Comparison of ENCODE assay signal across 10 cellular contexts in the genomic region with DNA sequence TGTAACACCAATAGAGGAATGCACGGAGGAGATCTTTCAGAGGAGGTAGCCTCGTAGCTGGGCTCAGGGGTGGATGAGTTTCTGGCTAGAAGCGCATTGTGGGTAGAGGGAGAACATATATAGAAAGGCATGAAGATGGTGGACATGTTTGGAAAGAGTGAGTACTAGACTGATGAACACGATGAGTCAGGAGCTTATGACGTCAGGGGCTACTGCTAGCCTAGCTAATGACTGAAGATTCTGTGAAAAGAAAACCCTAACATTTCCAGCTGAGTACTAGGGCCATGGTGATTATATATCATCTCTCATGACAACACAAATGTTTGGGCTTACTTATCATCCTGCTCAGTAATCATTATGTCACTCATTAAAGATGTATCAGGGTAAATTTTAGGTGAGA. TPM values are rescaled to one million over a fixed set of nuclear protein-coding genes. Genes with fewer than 3 reads are reported as not detected.
DNase-seq lines count a peak whose midpoint lies in the region; ATAC-seq and TF ChIP-seq lines count a peak whose summit lies in the region.
"Had no signal": no experiment of that assay in that cellular context is flagged by ENCODE, and none has a peak within 500 bp of the region (broad histone marks: within the 10 kb centered on the region; RNA-seq: fewer than 3 reads in every experiment).

No MANE protein-coding gene starts in this region.

- H3K9me3 ChIP-seq in MG63: 0 out of 2 replicates have a peak, but pooled peaks cover 1% of the 10 kb centered on the region
- no peaks in the 10 kb centered on the region for H3K9me3 ChIP-seq in left lung

- H3K27me3 ChIP-seq in MG63: no peaks in the 10 kb centered on the region; the same call in 1 of the 2 replicates
- no peaks in the 10 kb centered on the region for H3K27me3 ChIP-seq in left lung

- H3K36me3 ChIP-seq in MG63: no peaks in the 10 kb centered on the region
- no peaks in the 10 kb centered on the region for H3K36me3 ChIP-seq in left lung

- H3K4me3 ChIP-seq in MG63 (no peak overlapping the region), left lung (no peak overlapping the region)

- TF ChIP-seq CTCF in left lung (IDR thresholded peaks at IDR 0.05): no peak

- peak overlapping the region in 1 of 2 donors; percentile 25 for H3K27ac ChIP-seq in left lung

- peaks cover 0 to 3% of the 10 kb centered on the region in 2 donors for H3K4me1 ChIP-seq in left lung

- peak; percentile 43 for DNase-seq in AG20443 (ENCODE audit: low spot score)
- DNase-seq in MG63: peak; percentile 33
- DNase-seq in activated T-helper 9 cell treated with anti-CD3 and anti-CD28 coated beads, Interleukin-2, amount 50 U/mL, for 16 hours (ENCODE audit: low read depth): peak; percentile 10
- DNase-seq in left lung: no peak
- no peak for DNase-seq in GM19240 (ENCODE audit: insufficient read length, low spot score)
- no peak for DNase-seq in NCI-H526 treated with DMSO at 0.1 percent for 48 hours (lab: John Stamatoyannopoulos, UW)
- no peak for DNase-seq in activated gamma-delta T cell (lab: John Stamatoyannopoulos, UW)

- intact Hi-C loops in left lung (cut with DNase I): no loop called here

- ATAC-seq in left lung: peak; percentile 51
- no peak for ATAC-seq in HG03354 (IDR thresholded peaks at IDR 0.05; ENCODE audit: poor library complexity, severe bottlenecking, unreplicated experiment)

RNA-seq across cellular contexts. Expression of a gene that starts 22.4 kb away (rescaled TPM):
- total RNA-seq in MG63 (2014; rRNA removed; shearing (Covaris generic); ENCODE audit: low replicate concordance): 0.86 and 7.1 TPM in 2 replicates
- 10 to 100 TPM; 28.6 to 67.1 TPM for total RNA-seq in left lung
- total RNA-seq: pulmonary artery endothelial cell, SK-MEL-5 had no signal

RNA-seq across cellular contexts. Expression of a gene that starts 37.3 kb away (rescaled TPM):
- not detected in 2 replicates for total RNA-seq in MG63 (2014; rRNA removed; shearing (Covaris generic); ENCODE audit: low replicate concordance)
- not detected for total RNA-seq in left lung
- total RNA-seq: pulmonary artery endothelial cell, SK-MEL-5 had no signal

RNA-seq across cellular contexts. Expression of a gene that starts 46.0 kb away (rescaled TPM):
- not detected in 2 replicates for total RNA-seq in MG63 (2014; rRNA removed; shearing (Covaris generic); ENCODE audit: low replicate concordance)
- total RNA-seq in left lung: not detected
- total RNA-seq: pulmonary artery endothelial cell, SK-MEL-5 had no signal

RNA-seq across cellular contexts. Expression of a gene that starts 52.4 kb away (rescaled TPM):
- total RNA-seq in MG63 (2014; rRNA removed; shearing (Covaris generic); ENCODE audit: low replicate concordance): not detected in 2 replicates
- not detected for total RNA-seq in left lung
- total RNA-seq: pulmonary artery endothelial cell, SK-MEL-5 had no signal

Comparison
In these comparisons a context has a peak if more than half of its experiments do, and no peak if none do; other contexts are left out.
1. DNase-seq: peak in AG20443 (single experiment), MG63 (single experiment) and activated T-helper 9 cell treated with anti-CD3 and anti-CD28 coated beads, Interleukin-2, amount 50 U/mL, for 16 hours (single experiment); none in left lung (0 of 2), GM19240 (single experiment), NCI-H526 treated with DMSO at 0.1 percent for 48 hours (single experiment) and activated gamma-delta T cell (single experiment).